ENCODE assay signal across 1 cellular context in genomic region chr17:7058831-7059447, GRCh38.
TF ChIP-seq lines count a peak whose summit lies in the region.

No MANE protein-coding gene starts in this region.

TF ChIP-seq in HepG2, 621 proteins besides CTCF, POLR2A, EP300 and RAD21:
- TF ChIP-seq NKX3-1 (CRISPR knock-in tag; IDR thresholded peaks at IDR 0.05) (no peak), ZNF678 (CRISPR knock-in tag; IDR thresholded peaks at IDR 0.05) (no peak), ZNF576 (CRISPR knock-in tag; IDR thresholded peaks at IDR 0.05) (no peak), FOXK2 (IDR thresholded peaks at IDR 0.05) (no peak), PHF8 (CRISPR knock-in tag; IDR thresholded peaks at IDR 0.05) (no peak), ZNF703 (CRISPR knock-in tag; IDR thresholded peaks at IDR 0.05; ENCODE audit: borderline replicate concordance) (no peak), DR1 (CRISPR knock-in tag; IDR thresholded peaks at IDR 0.05) (no peak), KDM4B (CRISPR knock-in tag; IDR thresholded peaks at IDR 0.05) (no peak), NFE2 (CRISPR knock-in tag; IDR thresholded peaks at IDR 0.05) (no peak), ZNF20 (CRISPR knock-in tag; IDR thresholded peaks at IDR 0.05) (no peak), ZNF292 (CRISPR knock-in tag; IDR thresholded peaks at IDR 0.05; ENCODE audit: borderline replicate concordance, low read depth) (no peak), ZMYM3 (CRISPR knock-in tag; IDR thresholded peaks at IDR 0.05) (no peak), ATF6 (CRISPR knock-in tag; conservative IDR thresholded peaks at IDR 0.05) (no peak), SCMH1 (CRISPR knock-in tag; IDR thresholded peaks at IDR 0.05; ENCODE audit: borderline replicate concordance) (no peak), BCL3 (CRISPR knock-in tag; IDR thresholded peaks at IDR 0.05) (no peak), SRF (IDR thresholded peaks at IDR 0.05; ENCODE audit: low read depth, low read length) (no peak), CREM (IDR thresholded peaks at IDR 0.05) (no peak), CREM (CRISPR knock-in tag; IDR thresholded peaks at IDR 0.05) (no peak), NR0B2 (CRISPR knock-in tag; IDR thresholded peaks at IDR 0.05) (no peak), HNRNPK (IDR thresholded peaks at IDR 0.05; ENCODE audit: low read depth, low read length, poor library complexity, severe bottlenecking) (no peak), JARID2 (CRISPR knock-in tag; IDR thresholded peaks at IDR 0.05; ENCODE audit: insufficient replicate concordance) (no peak)
